ENCODE assay signal across 8 cellular contexts in the genomic region with DNA sequence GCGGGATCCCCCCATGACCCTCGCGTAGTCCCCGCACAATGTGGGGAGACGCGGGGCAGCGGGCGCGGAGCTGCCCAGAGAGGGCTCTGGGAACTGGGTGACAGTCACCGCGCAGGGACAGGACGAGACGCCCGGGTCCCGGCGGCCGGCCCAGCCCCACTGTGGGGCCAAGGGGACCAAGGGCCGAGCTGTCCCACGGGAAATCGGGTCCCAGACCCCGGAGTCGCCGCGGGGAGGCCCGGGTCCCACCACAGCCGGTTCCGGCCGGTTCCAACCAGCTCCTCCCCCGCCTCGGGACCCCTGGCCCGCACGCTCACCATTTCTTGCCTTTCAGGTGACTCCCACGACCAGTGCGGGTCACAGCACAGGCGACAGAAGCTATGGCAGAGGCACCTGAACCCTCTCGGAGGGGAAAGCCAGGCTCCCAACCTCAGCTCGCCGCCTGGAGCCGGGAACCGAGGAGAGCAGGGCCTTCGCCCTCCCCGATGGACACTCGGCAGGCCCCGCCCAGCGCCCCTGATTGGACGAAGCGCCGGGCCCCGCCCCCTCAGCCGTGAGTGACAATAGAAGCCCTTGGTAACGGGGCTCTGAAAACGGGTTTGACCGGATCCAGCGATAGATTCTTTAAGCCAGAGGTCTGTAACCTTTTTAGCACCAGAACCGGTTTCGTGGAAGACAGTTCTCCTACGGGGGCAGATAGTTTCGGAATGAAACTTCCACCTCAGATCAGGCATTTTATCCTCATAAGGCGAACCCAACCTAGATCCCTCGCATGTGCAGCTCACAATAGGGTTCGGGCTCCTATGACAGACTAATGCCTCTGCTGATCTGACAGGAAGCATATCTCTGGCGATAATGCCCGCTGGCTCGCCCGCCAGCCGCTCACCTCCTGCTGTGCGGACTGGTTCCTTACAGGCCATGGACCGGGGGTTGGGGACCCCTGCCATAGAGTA. TPM values are rescaled to one million over a fixed set of nuclear protein-coding genes. Genes with fewer than 3 reads are reported as not detected.
DNase-seq lines count a peak whose midpoint lies in the region; ATAC-seq and TF ChIP-seq lines count a peak whose summit lies in the region.

A gene (minus strand): TSS at position 460 of the 953 bp plus-strand sequence. CDS start 140 bp downstream, at position 320.

- H3K27ac Mint-ChIP-seq in chondrocyte (ENCODE audit: unreplicated experiment) = peak within 1 kb of the TSS; percentile 99

- peak; percentile 97 for ATAC-seq in HG02571 (IDR thresholded peaks at IDR 0.05; ENCODE audit: unreplicated experiment)
- ATAC-seq in GM19452 (IDR thresholded peaks at IDR 0.05; ENCODE audit: unreplicated experiment) = no peak

- H3K27me3 Mint-ChIP-seq in chondrocyte (ENCODE audit: low read depth) = no peaks in the 10 kb centered on the region

- DNase-seq in G401 (ENCODE audit: low spot score) = peak; percentile 95
- DNase-seq in NCI-H2171 treated with DMSO at 0.1 percent for 48 hours (lab: John Stamatoyannopoulos, UW) = peak; percentile 42
- DNase-seq in activated CD4-positive, alpha-beta T cell treated with anti-CD3 and anti-CD28 coated beads for 24 hours (ENCODE audit: low read depth in 2 of 2) = peak; percentile 42 to 76
- peak; percentile 97 for DNase-seq in chondrocyte (ENCODE audit: low spot score)
- peak; percentile 97 for DNase-seq in islet precursor cell
- DNase-seq in smooth muscle cell of the brain vasculature (ENCODE audit: low read depth, low spot score) = peak; percentile 71

- in situ Hi-C loops in G401 (cut with HindIII; ENCODE audit: low sequenced_read_pairs) = no loop called here

- peak within 1 kb of the TSS; percentile 75 for H3K4me3 Mint-ChIP-seq in chondrocyte (ENCODE audit: unreplicated experiment)

- TF ChIP-seq CTCF in chondrocyte (IDR thresholded peaks at IDR 0.05) = peak; percentile 18

- H3K9me3 Mint-ChIP-seq in chondrocyte (ENCODE audit: low read depth) = no peaks in the 10 kb centered on the region

- peaks cover 16% of the 10 kb centered on the region for H3K4me1 Mint-ChIP-seq in chondrocyte (ENCODE audit: low read depth)

- peaks cover 2% of the 10 kb centered on the region for H3K36me3 Mint-ChIP-seq in chondrocyte (ENCODE audit: low read depth)

RNA-seq across cellular contexts. Expression of the gene that starts here (rescaled TPM):
- total RNA-seq in G401 (2014; rRNA removed; shearing (Covaris generic)) = 0.43 TPM in 1 of 2 replicates, not detected in the other
- total RNA-seq in chondrocyte = 4.1 to 6.8 TPM (median 6.0 TPM) in 3 replicates

Comparison
In these comparisons a context has a peak if more than half of its experiments do, and no peak if none do; other contexts are left out.
1. Peak in DNase-seq in G401; RNA of the gene not detected or under 1 TPM.
2. DNase-seq: peak in every context shown above with its lines; median percentile 97 in chondrocyte; 97 in islet precursor cell; 95 in G401; 71 in smooth muscle cell of the brain vasculature; 59 in activated CD4-positive, alpha-beta T cell treated with anti-CD3 and anti-CD28 coated beads for 24 hours; 42 in NCI-H2171 treated with DMSO at 0.1 percent for 48 hours.